27 cellular contexts compared by ENCODE assay signal in the genomic region with DNA sequence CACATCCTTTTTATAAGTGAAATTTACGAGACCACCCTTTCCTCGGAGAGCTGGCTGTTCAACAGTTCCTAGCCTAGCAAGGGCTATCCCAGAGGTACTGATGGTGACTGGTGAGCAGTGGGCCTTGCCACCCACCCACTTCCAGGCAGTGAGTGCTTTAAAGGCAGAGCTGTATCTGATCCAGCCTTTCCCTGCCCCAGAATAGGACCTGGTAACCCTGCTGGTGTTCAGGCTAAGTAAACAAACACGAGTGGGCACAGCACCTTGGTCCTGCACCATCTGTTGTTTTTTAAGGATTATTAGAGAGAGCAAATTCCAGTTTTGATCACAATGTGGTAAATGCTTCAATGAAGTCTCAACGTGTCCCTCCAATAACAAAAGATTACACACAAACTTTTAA.
"Had no signal": no experiment of that assay in that cellular context is flagged by ENCODE, and none has a peak within 500 bp of the region (broad histone marks: within the 10 kb centered on the region; RNA-seq: fewer than 3 reads in every experiment).

No MANE protein-coding gene starts in this region.

- H3K9me3 ChIP-seq: breast epithelium, psoas muscle, suprapubic skin, tibial nerve had no signal

- H3K4me1 Mint-ChIP-seq: activated CD4-positive, alpha-beta memory T cell treated with anti-CD3 and anti-CD28 coated beads, Interleukin-2, amount 10 ng/mL, durations not matched to agents 7 days and 5 days; activated CD4-positive, alpha-beta T cell treated with anti-CD3 and anti-CD28 coated beads, Interleukin-2, amount 10 ng/mL, durations not matched to agents 24 days and 14 days; activated naive CD4-positive, alpha-beta T cell treated with anti-CD3 and anti-CD28 coated beads, Interleukin-2, amount 50 U/mL, for 24 hours; activated naive CD8-positive, alpha-beta T cell treated with anti-CD3 and anti-CD28 coated beads, Interleukin-2, amount 50 U/mL, for 24 hours; naive thymus-derived CD4-positive, alpha-beta T cell had no signal

- H3K4me3 ChIP-seq: breast epithelium, psoas muscle, suprapubic skin, tibial nerve had no signal

- H3K27ac ChIP-seq: breast epithelium, parathyroid adenoma, psoas muscle, suprapubic skin, tibial nerve, WERI-Rb-1 had no signal

- H3K27me3 Mint-ChIP-seq: activated naive CD4-positive, alpha-beta T cell treated with anti-CD3 and anti-CD28 coated beads, Interleukin-2, amount 50 U/mL, for 24 hours; activated naive CD8-positive, alpha-beta T cell treated with anti-CD3 and anti-CD28 coated beads, Interleukin-2, amount 50 U/mL, for 24 hours had no signal

- H3K27me3 ChIP-seq: breast epithelium, suprapubic skin, tibial nerve had no signal

- ATAC-seq: activated CD4-positive, CD25-positive, alpha-beta regulatory T cell treated with anti-CD3 and anti-CD28 coated beads, Interleukin-2, amount 50 U/mL, for 24 hours; activated naive CD8-positive, alpha-beta T cell treated with anti-CD3 and anti-CD28 coated beads, Interleukin-2, amount 50 U/mL, for 24 hours; left cardiac atrium; naive thymus-derived CD4-positive, alpha-beta T cell; psoas muscle; T-helper 17 cell had no signal

- H3K4me1 ChIP-seq: breast epithelium, suprapubic skin, tibial nerve had no signal

- H3K4me3 Mint-ChIP-seq: activated CD4-positive, alpha-beta memory T cell treated with anti-CD3 and anti-CD28 coated beads, Interleukin-2, amount 10 ng/mL, durations not matched to agents 7 days and 5 days; activated CD4-positive, alpha-beta T cell treated with anti-CD3 and anti-CD28 coated beads, Interleukin-2, amount 10 ng/mL, durations not matched to agents 24 days and 14 days; activated naive CD4-positive, alpha-beta T cell treated with anti-CD3 and anti-CD28 coated beads, Interleukin-2, amount 50 U/mL, for 24 hours; activated naive CD8-positive, alpha-beta T cell treated with anti-CD3 and anti-CD28 coated beads, Interleukin-2, amount 50 U/mL, for 24 hours; naive thymus-derived CD4-positive, alpha-beta T cell; neural crest cell; T-helper 17 cell had no signal

- H3K36me3 Mint-ChIP-seq: activated naive CD4-positive, alpha-beta T cell treated with anti-CD3 and anti-CD28 coated beads, Interleukin-2, amount 50 U/mL, for 24 hours; naive thymus-derived CD4-positive, alpha-beta T cell had no signal

- H3K36me3 ChIP-seq: breast epithelium, suprapubic skin, tibial nerve, WERI-Rb-1 had no signal

- H3K27ac Mint-ChIP-seq: activated CD4-positive, alpha-beta memory T cell treated with anti-CD3 and anti-CD28 coated beads, Interleukin-2, amount 10 ng/mL, durations not matched to agents 7 days and 5 days; activated CD4-positive, alpha-beta T cell treated with anti-CD3 and anti-CD28 coated beads, Interleukin-2, amount 10 ng/mL, durations not matched to agents 24 days and 14 days; activated naive CD4-positive, alpha-beta T cell treated with anti-CD3 and anti-CD28 coated beads, Interleukin-2, amount 50 U/mL, for 24 hours; activated naive CD8-positive, alpha-beta T cell treated with anti-CD3 and anti-CD28 coated beads, Interleukin-2, amount 50 U/mL, for 24 hours; activated T-helper 2 cell treated with anti-CD3 and anti-CD28 coated beads, Interferon-gamma antibody, Interleukin-2, Interleukin-4, amounts not matched to agents 10 μg/mL and 5 μg/mL and 100 μg/mL, durations not matched to agents 14 hours and 24 hours and 36 hours; naive thymus-derived CD4-positive, alpha-beta T cell; T-helper 17 cell had no signal

- H3K9me3 Mint-ChIP-seq: activated CD4-positive, alpha-beta memory T cell treated with anti-CD3 and anti-CD28 coated beads, Interleukin-2, amount 10 ng/mL, durations not matched to agents 7 days and 5 days; activated CD4-positive, alpha-beta T cell treated with anti-CD3 and anti-CD28 coated beads, Interleukin-2, amount 10 ng/mL, durations not matched to agents 24 days and 14 days; activated naive CD4-positive, alpha-beta T cell treated with anti-CD3 and anti-CD28 coated beads, Interleukin-2, amount 50 U/mL, for 24 hours; activated naive CD8-positive, alpha-beta T cell treated with anti-CD3 and anti-CD28 coated beads, Interleukin-2, amount 50 U/mL, for 24 hours; activated T-helper 2 cell treated with anti-CD3 and anti-CD28 coated beads, Interferon-gamma antibody, Interleukin-2, Interleukin-4, amounts not matched to agents 10 μg/mL and 5 μg/mL and 100 μg/mL, durations not matched to agents 14 hours and 24 hours and 36 hours; neural crest cell had no signal

- DNase-seq: activated CD4-positive, alpha-beta memory T cell treated with anti-CD3 and anti-CD28 coated beads, Interleukin-2, amount 10 ng/mL, durations not matched to agents 7 days and 5 days; activated CD4-positive, alpha-beta T cell treated with anti-CD3 and anti-CD28 coated beads, Interleukin-2, amount 10 ng/mL, durations not matched to agents 24 days and 14 days; activated naive CD8-positive, alpha-beta T cell treated with anti-CD3 and anti-CD28 coated beads, Interleukin-2, amount 50 U/mL, for 24 hours; activated T-cell treated with anti-CD3 and anti-CD28 coated beads, Interleukin-2, amount 50 U/mL, for 48 hours; amygdala; central memory CD4-positive, alpha-beta T cell; dermis blood vessel endothelial cell; effector CD8-positive, alpha-beta T cell; left cardiac atrium; midbrain; naive thymus-derived CD4-positive, alpha-beta T cell; nucleus accumbens; psoas muscle; stimulated activated CD4-positive, alpha-beta T cell treated with anti-CD3 and anti-CD28 coated beads, Interleukin-15, amount 100 ng/mL, for 24 hours; stimulated activated CD4-positive, alpha-beta T cell treated with anti-CD3 and anti-CD28 coated beads, Interleukin-2, amount 100 ng/mL, for 24 hours; stimulated activated naive CD4-positive, alpha-beta T cell; T-helper 17 cell; T1000; WERI-Rb-1 had no signal
